ENCODE assay signal across 1 cellular context in genomic region chr1:156591432-156592157, GRCh38.
TF ChIP-seq lines count a peak whose summit lies in the region.

NAXE (plus strand) TSS chr1:156591776; CDS start chr1:156591805, 29 bp downstream.

TF ChIP-seq in PFSK-1, 5 proteins besides CTCF, POLR2A, EP300 and RAD21 (continued from another document):
- TF ChIP-seq REST (IDR thresholded peaks at IDR 0.05; ENCODE audit: insufficient read depth in 1 of 2, low read depth in 2 of 2, low read length in 2 of 2) = peak; percentile 17 to 37; a peak in 1 of 4 replicates
- peak; percentile 78; the same call in 1 of the 2 replicates for TF ChIP-seq TAF1 (IDR thresholded peaks at IDR 0.05; ENCODE audit: borderline replicate concordance, insufficient read depth, low read length)
TF ChIP-seq in PFSK-1: peak in this region for 4.
